Comparison of ENCODE assay signal across 1 cellular context in genomic region chr4:109877400-109877799, GRCh38.
A peak's percentile ranks its signal among the peaks of the same experiment; 100 is the strongest.
TF ChIP-seq lines count a peak whose summit lies in the region.

No MANE protein-coding gene starts in this region.

TF ChIP-seq in GM12878, 131 proteins besides CTCF, POLR2A, EP300 and RAD21 (continued from another document):
- TF ChIP-seq ASH2L (IDR thresholded peaks at IDR 0.05; ENCODE audit: borderline replicate concordance, low read depth) (no peak), CBFB (IDR thresholded peaks at IDR 0.05; ENCODE audit: low read depth) (no peak), MYB (IDR thresholded peaks at IDR 0.05; ENCODE audit: borderline replicate concordance, low read depth, low read length) (no peak), SREBF2 (IDR thresholded peaks at IDR 0.05; ENCODE audit: low read length) (no peak), ZSCAN29 (IDR thresholded peaks at IDR 0.05) (no peak), BMI1 (IDR thresholded peaks at IDR 0.05; ENCODE audit: borderline replicate concordance) (no peak), CREB1 (IDR thresholded peaks at IDR 0.05; ENCODE audit: low read depth) (no peak), SUPT20H (IDR thresholded peaks at IDR 0.05; ENCODE audit: borderline replicate concordance, control insufficient read depth, low read depth, low read length) (no peak), ZNF274 (IDR thresholded peaks at IDR 0.05; ENCODE audit: insufficient read depth, insufficient read length) (no peak), HCFC1 (IDR thresholded peaks at IDR 0.05; ENCODE audit: low read length) (no peak), NR2F1 (conservative IDR thresholded peaks at IDR 0.05) (no peak), SIN3A (IDR thresholded peaks at IDR 0.05; ENCODE audit: low read depth, low read length) (no peak), SPI1 (IDR thresholded peaks at IDR 0.05; ENCODE audit: borderline replicate concordance, insufficient read depth, low read depth, low read length) (no peak), TCF3 (IDR thresholded peaks at IDR 0.05; ENCODE audit: borderline replicate concordance, insufficient read depth, low read depth, low read length) (0 out of 2 replicates have a peak, but pooled peaks have one; percentile 39), LARP7 (IDR thresholded peaks at IDR 0.05) (no peak), RFX5 (IDR thresholded peaks at IDR 0.05; ENCODE audit: low read depth, low read length) (no peak), ESRRA (IDR thresholded peaks at IDR 0.05; ENCODE audit: low read length) (peak; percentile 76; the same call in 1 of the 2 replicates), PAX5 (IDR thresholded peaks at IDR 0.05; ENCODE audit: borderline replicate concordance, low read depth, low read length) (no peak), CEBPB (IDR thresholded peaks at IDR 0.05; ENCODE audit: borderline replicate concordance in 1 of 2, low read depth in 2 of 2, low read length in 2 of 2) (no peak), GATAD2B (conservative IDR thresholded peaks at IDR 0.05; ENCODE audit: low read depth) (no peak), KAT2A (conservative IDR thresholded peaks at IDR 0.05; ENCODE audit: control insufficient read depth, low read depth, low read length) (no peak), RAD51 (IDR thresholded peaks at IDR 0.05) (no peak), NRF1 (conservative IDR thresholded peaks at IDR 0.05; ENCODE audit: low read depth, low read length) (no peak), RUNX3 (IDR thresholded peaks at IDR 0.05; ENCODE audit: low read length) (peak; percentile 42)
- TF ChIP-seq, protein P1, sequence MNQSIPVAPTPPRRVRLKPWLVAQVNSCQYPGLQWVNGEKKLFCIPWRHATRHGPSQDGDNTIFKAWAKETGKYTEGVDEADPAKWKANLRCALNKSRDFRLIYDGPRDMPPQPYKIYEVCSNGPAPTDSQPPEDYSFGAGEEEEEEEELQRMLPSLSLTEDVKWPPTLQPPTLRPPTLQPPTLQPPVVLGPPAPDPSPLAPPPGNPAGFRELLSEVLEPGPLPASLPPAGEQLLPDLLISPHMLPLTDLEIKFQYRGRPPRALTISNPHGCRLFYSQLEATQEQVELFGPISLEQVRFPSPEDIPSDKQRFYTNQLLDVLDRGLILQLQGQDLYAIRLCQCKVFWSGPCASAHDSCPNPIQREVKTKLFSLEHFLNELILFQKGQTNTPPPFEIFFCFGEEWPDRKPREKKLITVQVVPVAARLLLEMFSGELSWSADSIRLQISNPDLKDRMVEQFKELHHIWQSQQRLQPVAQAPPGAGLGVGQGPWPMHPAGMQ (IDR thresholded peaks at IDR 0.05; ENCODE audit: borderline replicate concordance): no peak
